8 cellular contexts compared by ENCODE assay signal in genomic region chr14:60648169-60648933, GRCh38. TPM values are rescaled to one million over a fixed set of nuclear protein-coding genes. Genes with fewer than 3 reads are reported as not detected.
DNase-seq lines count a peak whose midpoint lies in the region; ATAC-seq and TF ChIP-seq lines count a peak whose summit lies in the region.

No MANE protein-coding gene starts in this region.

- no peak for TF ChIP-seq CTCF in upper lobe of right lung (IDR thresholded peaks at IDR 0.05)

- H3K36me3 ChIP-seq in upper lobe of right lung = no peaks in the 10 kb centered on the region

- peak overlapping the region; percentile 70 for H3K4me3 Mint-ChIP-seq in activated naive CD8-positive, alpha-beta T cell treated with anti-CD3 and anti-CD28 coated beads, Interleukin-2, amount 10 ng/mL, durations not matched to agents 7 days and 5 days

- peaks cover 25% of the 10 kb centered on the region for H3K4me1 Mint-ChIP-seq in activated naive CD8-positive, alpha-beta T cell treated with anti-CD3 and anti-CD28 coated beads, Interleukin-2, amount 10 ng/mL, durations not matched to agents 7 days and 5 days

- H3K27me3 ChIP-seq in upper lobe of right lung = peaks cover 98% of the 10 kb centered on the region

- peak overlapping the region; percentile 51 for H3K4me3 ChIP-seq in upper lobe of right lung

- peak; percentile 18 for DNase-seq in stimulated activated CD4-positive, alpha-beta T cell treated with anti-CD3 and anti-CD28 coated beads, Interleukin-15, amount 100 ng/mL, for 24 hours
- no peak for DNase-seq in stimulated activated CD4-positive, alpha-beta T cell treated with anti-CD3 and anti-CD28 coated beads, Interleukin-1b, Interleukin-23, amount 100 ng/mL, for 48 hours
- DNase-seq in activated naive CD8-positive, alpha-beta T cell treated with anti-CD3 and anti-CD28 coated beads, Interleukin-2, amount 10 ng/mL, durations not matched to agents 7 days and 5 days = peak; percentile 42
- DNase-seq in left kidney (ENCODE audit: low read depth, low spot score) (peak; percentile 73), upper lobe of right lung (no peak), GM19238 (ENCODE audit: insufficient read length, low spot score) (no peak)
- no peak for DNase-seq in effector CD8-positive, alpha-beta T cell (lab: John Stamatoyannopoulos, UW)

- POLR2A ChIA-PET in activated naive CD8-positive, alpha-beta T cell treated with anti-CD3 and anti-CD28 coated beads, Interleukin-2, amount 10 ng/mL, durations not matched to agents 7 days and 5 days (lab: Charles Lee) = no interaction called here

- no peak overlapping the region for H3K27ac Mint-ChIP-seq in activated naive CD8-positive, alpha-beta T cell treated with anti-CD3 and anti-CD28 coated beads, Interleukin-2, amount 10 ng/mL, durations not matched to agents 7 days and 5 days

- no peaks in the 10 kb centered on the region for H3K9me3 ChIP-seq in upper lobe of right lung

- intact Hi-C loops in upper lobe of right lung (cut with DNase I) = no loop called here

- no peaks in the 10 kb centered on the region for H3K36me3 Mint-ChIP-seq in activated naive CD8-positive, alpha-beta T cell treated with anti-CD3 and anti-CD28 coated beads, Interleukin-2, amount 10 ng/mL, durations not matched to agents 7 days and 5 days

- H3K27ac ChIP-seq in upper lobe of right lung = no peak overlapping the region

- H3K27me3 Mint-ChIP-seq in activated naive CD8-positive, alpha-beta T cell treated with anti-CD3 and anti-CD28 coated beads, Interleukin-2, amount 10 ng/mL, durations not matched to agents 7 days and 5 days = peaks cover 95% of the 10 kb centered on the region

- no peak for ATAC-seq in activated naive CD8-positive, alpha-beta T cell treated with anti-CD3 and anti-CD28 coated beads, Interleukin-2, amount 10 ng/mL, durations not matched to agents 7 days and 5 days (ENCODE audit: low read depth)
- no peak for ATAC-seq in upper lobe of right lung
- no peak for ATAC-seq in GM21576 (IDR thresholded peaks at IDR 0.05; ENCODE audit: unreplicated experiment)

- no peaks in the 10 kb centered on the region for H3K9me3 Mint-ChIP-seq in activated naive CD8-positive, alpha-beta T cell treated with anti-CD3 and anti-CD28 coated beads, Interleukin-2, amount 10 ng/mL, durations not matched to agents 7 days and 5 days

- peaks cover 36% of the 10 kb centered on the region for H3K4me1 ChIP-seq in upper lobe of right lung

RNA-seq across cellular contexts. Expression of gene SIX1, which starts 0.9 kb away (rescaled TPM):
- total RNA-seq in activated naive CD8-positive, alpha-beta T cell treated with anti-CD3 and anti-CD28 coated beads, Interleukin-2, amount 10 ng/mL, durations not matched to agents 7 days and 5 days = not detected
- 0.14 TPM for total RNA-seq in upper lobe of right lung

Comparison
In these comparisons a context has a peak if more than half of its experiments do, and no peak if none do; other contexts are left out.
1. DNase-seq: peak in stimulated activated CD4-positive, alpha-beta T cell treated with anti-CD3 and anti-CD28 coated beads, Interleukin-15, amount 100 ng/mL, for 24 hours (single experiment), activated naive CD8-positive, alpha-beta T cell treated with anti-CD3 and anti-CD28 coated beads, Interleukin-2, amount 10 ng/mL, durations not matched to agents 7 days and 5 days (single experiment) and left kidney (single experiment); none in stimulated activated CD4-positive, alpha-beta T cell treated with anti-CD3 and anti-CD28 coated beads, Interleukin-1b, Interleukin-23, amount 100 ng/mL, for 48 hours (single experiment), upper lobe of right lung (single experiment), GM19238 (single experiment) and effector CD8-positive, alpha-beta T cell (single experiment).